ENCODE assay signal across 16 cellular contexts in genomic region chr15:52857471-52857870, GRCh38.
"Had no signal": no experiment of that assay in that cellular context is flagged by ENCODE, and none has a peak within 500 bp of the region (broad histone marks: within the 10 kb centered on the region; RNA-seq: fewer than 3 reads in every experiment).

No MANE protein-coding gene starts in this region.

- H3K4me3 Mint-ChIP-seq: activated CD4-positive, alpha-beta T cell treated with anti-CD3 and anti-CD28 coated beads, Interleukin-2, amount 10 ng/mL, durations not matched to agents 7 days and 5 days; activated naive CD4-positive, alpha-beta T cell treated with anti-CD3 and anti-CD28 coated beads, Interleukin-2, amount 50 U/mL, for 24 hours; activated T-cell treated with anti-CD3 and anti-CD28 coated beads, Interleukin-2, amount 50 U/mL, for 72 hours had no signal

- H3K27me3 ChIP-seq: ascending aorta, ovary, thyroid gland had no signal

- H3K4me3 ChIP-seq: ascending aorta, esophagus squamous epithelium, ovary, psoas muscle, thyroid gland had no signal

- H3K4me1 ChIP-seq: ascending aorta, esophagus squamous epithelium, psoas muscle, thyroid gland had no signal

- H3K27ac Mint-ChIP-seq: activated CD4-positive, alpha-beta T cell treated with anti-CD3 and anti-CD28 coated beads, Interleukin-2, amount 10 ng/mL, durations not matched to agents 7 days and 5 days; activated naive CD4-positive, alpha-beta T cell treated with anti-CD3 and anti-CD28 coated beads, Interleukin-2, amount 50 U/mL, for 24 hours; activated T-cell treated with anti-CD3 and anti-CD28 coated beads, Interleukin-2, amount 50 U/mL, for 72 hours had no signal

- H3K27ac ChIP-seq: ascending aorta, esophagus squamous epithelium, ovary, psoas muscle, thyroid gland had no signal

- H3K4me1 Mint-ChIP-seq: activated CD4-positive, alpha-beta T cell treated with anti-CD3 and anti-CD28 coated beads, Interleukin-2, amount 10 ng/mL, durations not matched to agents 7 days and 5 days; activated naive CD4-positive, alpha-beta T cell treated with anti-CD3 and anti-CD28 coated beads, Interleukin-2, amount 50 U/mL, for 24 hours had no signal

- H3K36me3 ChIP-seq: ascending aorta, esophagus squamous epithelium, ovary, thyroid gland had no signal

- DNase-seq: activated CD4-positive, alpha-beta T cell treated with anti-CD3 and anti-CD28 coated beads, Interleukin-2, amount 10 ng/mL, durations not matched to agents 7 days and 5 days; activated CD8-positive, alpha-beta memory T cell treated with anti-CD3 and anti-CD28 coated beads, Interleukin-2, amount 50 U/mL, for 48 hours; activated gamma-delta T cell; activated T-cell treated with anti-CD3 and anti-CD28 coated beads, Interleukin-2, amount 50 U/mL, for 72 hours; effector CD8-positive, alpha-beta T cell; esophagus squamous epithelium; kidney; ovary; psoas muscle; right cardiac atrium; stimulated activated CD4-positive, alpha-beta T cell treated with anti-CD3 and anti-CD28 coated beads, Interleukin-2, amount 100 ng/mL, for 24 hours; stimulated activated naive CD4-positive, alpha-beta T cell treated with Interleukin-2 at 50 U/mL for 16 hours; T1000; thyroid gland had no signal

- H3K36me3 Mint-ChIP-seq: activated naive CD4-positive, alpha-beta T cell treated with anti-CD3 and anti-CD28 coated beads, Interleukin-2, amount 50 U/mL, for 24 hours had no signal

- H3K27me3 Mint-ChIP-seq: activated CD4-positive, alpha-beta T cell treated with anti-CD3 and anti-CD28 coated beads, Interleukin-2, amount 10 ng/mL, durations not matched to agents 7 days and 5 days had no signal

- H3K9me3 Mint-ChIP-seq: activated CD4-positive, alpha-beta T cell treated with anti-CD3 and anti-CD28 coated beads, Interleukin-2, amount 10 ng/mL, durations not matched to agents 7 days and 5 days; activated naive CD4-positive, alpha-beta T cell treated with anti-CD3 and anti-CD28 coated beads, Interleukin-2, amount 50 U/mL, for 24 hours; activated T-cell treated with anti-CD3 and anti-CD28 coated beads, Interleukin-2, amount 50 U/mL, for 72 hours had no signal

- H3K9me3 ChIP-seq: ascending aorta, esophagus squamous epithelium, ovary, psoas muscle, thyroid gland had no signal
